Comparison of ENCODE assay signal across 18 cellular contexts in genomic region chr9:90898229-90898628, GRCh38.
DNase-seq lines count a peak whose midpoint lies in the region; ATAC-seq and TF ChIP-seq lines count a peak whose summit lies in the region.
"Had no signal": no experiment of that assay in that cellular context is flagged by ENCODE, and none has a peak within 500 bp of the region (broad histone marks: within the 10 kb centered on the region; RNA-seq: fewer than 3 reads in every experiment).

No MANE protein-coding gene starts in this region.

- H3K27me3 ChIP-seq in A673 (replicated peaks; ENCODE audit: insufficient read depth, low read depth, low read length, poor library complexity) = no peaks in the 10 kb centered on the region
- no peaks in the 10 kb centered on the region for H3K27me3 ChIP-seq in CD4-positive, alpha-beta T cell (ENCODE audit: control insufficient read depth, insufficient read depth, low read length)
- H3K27me3 ChIP-seq: heart left ventricle, left lung had no signal

- no peaks in the 10 kb centered on the region for H3K9me3 ChIP-seq in A673 (ENCODE audit: low read depth, low read length, poor library complexity, severe bottlenecking)
- no peaks in the 10 kb centered on the region for H3K9me3 ChIP-seq in CD4-positive, alpha-beta T cell (ENCODE audit: control insufficient read depth, low read length)
- H3K9me3 ChIP-seq: heart left ventricle, left lung had no signal

- H3K27ac Mint-ChIP-seq in glutamatergic neuron (ENCODE audit: unreplicated experiment) = no peak overlapping the region
- H3K27ac Mint-ChIP-seq in CD4-positive, alpha-beta T cell = no peak overlapping the region
- H3K27ac Mint-ChIP-seq: CD4-positive, alpha-beta memory T cell; natural killer cell treated with Interleukin-12 subunit alpha and Interleukin-12 subunit beta and Interleukin-15 and Interleukin-18, amount 100 ng/mL, for 72 hours; stimulated activated naive CD8-positive, alpha-beta T cell treated with anti-CD3 and anti-CD28 coated beads, Interleukin-15, Interleukin-2, amounts not matched to agents 100 ng/mL and 50 ng/mL, for 24 hours had no signal

- intact Hi-C loops in A673 (cut with micrococcal nuclease; ENCODE audit: unreplicated experiment) = no loop called here
- intact Hi-C loops in CD4-positive, alpha-beta T cell (cut with DNase I, micrococcal nuclease) = no loop called here

- no TSS peak for BruUV-seq in A673 (replicated peaks; lab: Mats Ljungman, UMichigan)

- in situ Hi-C loops in GM13977 (cut with MboI; ENCODE audit: low pct_unique_long_range_greater_than_20kb, low sequenced_read_pairs, unreplicated experiment) = no loop called here

- H3K27ac ChIP-seq in A673 (ENCODE audit: low read depth, low read length, poor library complexity, severe bottlenecking) = no peak overlapping the region
- H3K27ac ChIP-seq in VCaP = no peak overlapping the region
- H3K27ac ChIP-seq in CD4-positive, alpha-beta T cell (ENCODE audit: low read depth, low read length) = no peak overlapping the region
- H3K27ac ChIP-seq: heart left ventricle, left lung, skin epidermis had no signal

- peaks cover 3% of the 10 kb centered on the region for H3K9me3 Mint-ChIP-seq in glutamatergic neuron (ENCODE audit: unreplicated experiment)
- H3K9me3 Mint-ChIP-seq in CD4-positive, alpha-beta T cell = no peaks in the 10 kb centered on the region
- H3K9me3 Mint-ChIP-seq: natural killer cell treated with Interleukin-12 subunit alpha and Interleukin-12 subunit beta and Interleukin-15 and Interleukin-18, amount 100 ng/mL, for 72 hours; stimulated activated naive CD8-positive, alpha-beta T cell treated with anti-CD3 and anti-CD28 coated beads, Interleukin-15, Interleukin-2, amounts not matched to agents 100 ng/mL and 50 ng/mL, for 24 hours had no signal

- no peak overlapping the region for H3K4me3 Mint-ChIP-seq in glutamatergic neuron (ENCODE audit: unreplicated experiment)
- no peak overlapping the region for H3K4me3 Mint-ChIP-seq in CD4-positive, alpha-beta T cell
- H3K4me3 Mint-ChIP-seq: CD4-positive, alpha-beta memory T cell; natural killer cell treated with Interleukin-12 subunit alpha and Interleukin-12 subunit beta and Interleukin-15 and Interleukin-18, amount 100 ng/mL, for 72 hours; stimulated activated naive CD8-positive, alpha-beta T cell treated with anti-CD3 and anti-CD28 coated beads, Interleukin-15, Interleukin-2, amounts not matched to agents 100 ng/mL and 50 ng/mL, for 24 hours had no signal

- H3K4me3 ChIP-seq in A673 (ENCODE audit: low read depth, low read length, poor library complexity, severe bottlenecking) = no peak overlapping the region
- H3K4me3 ChIP-seq: heart left ventricle, left lung, skin epidermis had no signal

- POLR2A ChIA-PET in A673 (lab: Charles Lee; ENCODE audit: low non-redundant PET) = no interaction called here
- POLR2A ChIA-PET in CD4-positive, alpha-beta T cell (lab: Charles Lee) = no interaction called here

- no peaks in the 10 kb centered on the region for H3K36me3 ChIP-seq in A673 (ENCODE audit: insufficient read depth, low read length, poor library complexity, severe bottlenecking)

- peaks cover 12% of the 10 kb centered on the region for H3K4me1 Mint-ChIP-seq in glutamatergic neuron (ENCODE audit: low read depth, unreplicated experiment)
- no peaks in the 10 kb centered on the region for H3K4me1 Mint-ChIP-seq in CD4-positive, alpha-beta T cell (ENCODE audit: low read depth)
- H3K4me1 Mint-ChIP-seq: CD4-positive, alpha-beta memory T cell had no signal

- H3K27me3 Mint-ChIP-seq in glutamatergic neuron (ENCODE audit: unreplicated experiment) = peaks cover 8% of the 10 kb centered on the region
- H3K27me3 Mint-ChIP-seq in CD4-positive, alpha-beta T cell = no peaks in the 10 kb centered on the region
- H3K27me3 Mint-ChIP-seq: natural killer cell treated with Interleukin-12 subunit alpha and Interleukin-12 subunit beta and Interleukin-15 and Interleukin-18, amount 100 ng/mL, for 72 hours; stimulated activated naive CD8-positive, alpha-beta T cell treated with anti-CD3 and anti-CD28 coated beads, Interleukin-15, Interleukin-2, amounts not matched to agents 100 ng/mL and 50 ng/mL, for 24 hours had no signal

- peaks cover 14% of the 10 kb centered on the region for H3K36me3 Mint-ChIP-seq in glutamatergic neuron (ENCODE audit: unreplicated experiment)
- H3K36me3 Mint-ChIP-seq in CD4-positive, alpha-beta T cell (ENCODE audit: low read depth) = no peaks in the 10 kb centered on the region
- H3K36me3 Mint-ChIP-seq: CD4-positive, alpha-beta memory T cell had no signal

- no peak for DNase-seq in A673 (ENCODE audit: low spot score)
- peak; percentile 25 for DNase-seq in GM03348 (ENCODE audit: low spot score)
- DNase-seq in glutamatergic neuron = no peak
- DNase-seq in UCSD-AML1 (lab: John Stamatoyannopoulos, UW; ENCODE audit: unreplicated experiment) = no peak
- DNase-seq in NCI-H2227 treated with DMSO at 0.1 percent for 48 hours (lab: John Stamatoyannopoulos, UW) = no peak
- no peak for DNase-seq in CD4-positive, alpha-beta T cell
- DNase-seq in GM13977 (ENCODE audit: low spot score) = no peak
- DNase-seq: activated T-cell treated with anti-CD3 and anti-CD28 coated beads, Interleukin-2, amount 50 U/mL, for 48 hours; CD4-positive, alpha-beta memory T cell; GF-D8; heart left ventricle; left lung; NCI-H2171 had no signal

- CTCF ChIA-PET in A673 (lab: Charles Lee) = no interaction called here
- CTCF ChIA-PET in CD4-positive, alpha-beta T cell (lab: Charles Lee) = no interaction called here

- ATAC-seq in CD4-positive, alpha-beta T cell (ENCODE audit: poor library complexity) = no peak
- ATAC-seq: activated CD4-positive, CD25-positive, alpha-beta regulatory T cell treated with anti-CD3 and anti-CD28 coated beads, Interleukin-2, amount 50 U/mL, for 24 hours; heart left ventricle; left lung; natural killer cell treated with Interleukin-12 subunit alpha and Interleukin-12 subunit beta and Interleukin-15 and Interleukin-18, amount 100 ng/mL, for 72 hours had no signal

- H3K4me1 ChIP-seq in A673 (ENCODE audit: insufficient read depth, low read length, poor library complexity, severe bottlenecking) = no peaks in the 10 kb centered on the region
- H3K4me1 ChIP-seq: left lung had no signal

- TF ChIP-seq CTCF in A673 (conservative IDR thresholded peaks at IDR 0.05; ENCODE audit: low read depth, low read length) (peak; percentile 42), VCaP (conservative IDR thresholded peaks at IDR 0.05) (peak; percentile 52), glutamatergic neuron (IDR thresholded peaks at IDR 0.05; ENCODE audit: partially characterized antibody, unreplicated experiment) (peak; percentile 21), GM13977 (IDR thresholded peaks at IDR 0.05; ENCODE audit: extremely low read depth, insufficient read depth, missing control alignments) (no peak)
- TF ChIP-seq CTCF in CD4-positive, alpha-beta T cell (IDR thresholded peaks at IDR 0.05) = no peak

Comparison
In these comparisons a context has a peak if more than half of its experiments do, and no peak if none do; other contexts are left out.
1. CTCF ChIP-seq: peak in A673 (single experiment), VCaP (single experiment) and glutamatergic neuron (single experiment); none in CD4-positive, alpha-beta T cell (single experiment) and GM13977 (single experiment).